In genomic region chr17:28033972-28034714, GRCh38 we compare ENCODE assay signal across 12 cellular contexts. TPM values are rescaled to one million over a fixed set of nuclear protein-coding genes. Genes with fewer than 3 reads are reported as not detected.
DNase-seq lines count a peak whose midpoint lies in the region; ATAC-seq and TF ChIP-seq lines count a peak whose summit lies in the region.
"Had no signal": no experiment of that assay in that cellular context is flagged by ENCODE, and none has a peak within 500 bp of the region (broad histone marks: within the 10 kb centered on the region; RNA-seq: fewer than 3 reads in every experiment).

No MANE protein-coding gene starts in this region.

- intact Hi-C loops in transverse colon (cut with DNase I; ENCODE audit: low total_unique reads), result no loop called here

- no peaks in the 10 kb centered on the region for H3K36me3 ChIP-seq in transverse colon
- H3K36me3 ChIP-seq: adrenal gland had no signal

- no peak for TF ChIP-seq CTCF in fibroblast of mammary gland (conservative IDR thresholded peaks at IDR 0.05; ENCODE audit: control insufficient read depth, insufficient read depth, low read depth, low read length)
- TF ChIP-seq CTCF in transverse colon (IDR thresholded peaks at IDR 0.05), result no peak

- H3K9me3 ChIP-seq in transverse colon, result no peaks in the 10 kb centered on the region
- H3K9me3 ChIP-seq: adrenal gland had no signal

- TF ChIP-seq POLR2A in transverse colon (IDR thresholded peaks at IDR 0.05), result no peak

- in situ Hi-C loops in SK-MEL-5 (cut with HindIII; ENCODE audit: low pct_unique_long_range_greater_than_20kb, low sequenced_read_pairs) (no loop called here), transverse colon (cut with MboI; ENCODE audit: low pct_ligation_motif_present in 1 of 4, low pct_unique_long_range_greater_than_20kb in 1 of 4, low sequenced_read_pairs in 3 of 4) (loop anchor here in 3 of 4 donors (25.0 kb wide), 4 partner anchors 103 to 697 kb away; no protein-coding TSS in a partner anchor)

- TF ChIP-seq EP300 in transverse colon (IDR thresholded peaks at IDR 0.05; ENCODE audit: low read depth), result no peak

- WGBS in transverse colon (ENCODE audit: low coverage in 1 of 2), 2 donors, result 83 to 89% methylated on average over 4 to 8 of the region's 8 CpGs

- DNase-seq in H4 (ENCODE audit: low spot score) (peak; percentile 73), SK-MEL-5 (ENCODE audit: low read depth, low spot score) (peak; percentile 37), fibroblast of mammary gland (ENCODE audit: low read depth) (peak; percentile 88), pulmonary artery endothelial cell (ENCODE audit: low read depth, low spot score) (peak; percentile 72), DMS 273 (lab: John Stamatoyannopoulos, UW; ENCODE audit: unreplicated experiment) (no peak), transverse colon (no peak)
- DNase-seq: activated CD4-positive, alpha-beta T cell treated with anti-CD3 and anti-CD28 coated beads for 1 hour; NCI-H526 had no signal

- ATAC-seq in HG02678 (IDR thresholded peaks at IDR 0.05; ENCODE audit: unreplicated experiment) (no peak), HG03342 (IDR thresholded peaks at IDR 0.05; ENCODE audit: unreplicated experiment) (no peak)

- H3K4me1 ChIP-seq in transverse colon, result no peaks in the 10 kb centered on the region

- H3K27ac ChIP-seq in transverse colon, result no peak overlapping the region

- H3K4me3 ChIP-seq in fibroblast of mammary gland (ENCODE audit: control insufficient read depth, low read depth, low read length), result no peak overlapping the region
- no peak overlapping the region for H3K4me3 ChIP-seq in transverse colon
- H3K4me3 ChIP-seq: adrenal gland, smooth muscle cell had no signal

- H3K27me3 ChIP-seq in transverse colon, result no peaks in the 10 kb centered on the region
- H3K27me3 ChIP-seq: adrenal gland had no signal

RNA-seq across cellular contexts. Expression of gene NLK, which starts 8.3 kb away (rescaled TPM):
- total RNA-seq in H4 (2014; rRNA removed; shearing (Covaris generic)), result 14.5 and 20.2 TPM in 2 replicates
- total RNA-seq in SK-MEL-5 (2014; rRNA removed; shearing (Covaris generic)), result 42.4 and 43.2 TPM in 2 replicates
- 31.6 and 36.8 TPM in 2 replicates for polyA plus RNA-seq in SK-MEL-5 (2015; cell fraction: cytosol; rRNA removed)
- polyA plus RNA-seq in SK-MEL-5 (2015; cell fraction: nucleus; rRNA removed), result 135 and 137 TPM in 2 replicates
- total RNA-seq in pulmonary artery endothelial cell, result 34.8 and 40.4 TPM in 2 replicates
- total RNA-seq in transverse colon, result 10 to 100 TPM in 3 of 4 donors, 1 to 10 TPM in 1; 6.2 to 40.5 (median 29.9) TPM

Comparison
In these comparisons a context has a peak if more than half of its experiments do, and no peak if none do; other contexts are left out.
1. DNase-seq: peak in H4 (single experiment), SK-MEL-5 (single experiment), fibroblast of mammary gland (single experiment) and pulmonary artery endothelial cell (single experiment); none in DMS 273 (single experiment) and transverse colon (single experiment).